2 cellular contexts compared by ENCODE assay signal in genomic region chr12:6819069-6820030, GRCh38.
TF ChIP-seq lines count a peak whose summit lies in the region.

No MANE protein-coding gene starts in this region.

TF ChIP-seq in GM12878, 131 proteins besides CTCF, POLR2A, EP300 and RAD21:
- TF ChIP-seq IRF3 (IDR thresholded peaks at IDR 0.05) (no peak), FOXM1 (IDR thresholded peaks at IDR 0.05; ENCODE audit: low read depth, low read length) (no peak), GATAD2B (conservative IDR thresholded peaks at IDR 0.05; ENCODE audit: low read depth) (no peak), FOS (IDR thresholded peaks at IDR 0.05; ENCODE audit: borderline replicate concordance, extremely low read depth, insufficient read length) (no peak), ZNF217 (IDR thresholded peaks at IDR 0.05) (no peak), ZNF687 (IDR thresholded peaks at IDR 0.05) (no peak), SPI1 (IDR thresholded peaks at IDR 0.05; ENCODE audit: borderline replicate concordance, insufficient read depth, low read depth, low read length) (no peak), TBL1XR1 (IDR thresholded peaks at IDR 0.05; ENCODE audit: low read depth, low read length) (no peak), KDM1A (IDR thresholded peaks at IDR 0.05; ENCODE audit: borderline replicate concordance) (no peak), ATF3 (IDR thresholded peaks at IDR 0.05; ENCODE audit: borderline replicate concordance, extremely low read depth, low read depth, low read length) (no peak), JUNB (IDR thresholded peaks at IDR 0.05) (no peak), TARDBP (IDR thresholded peaks at IDR 0.05; ENCODE audit: borderline replicate concordance) (no peak)
TF ChIP-seq in GM12878: peak in this region for 0.

TF ChIP-seq in liver, 16 proteins besides CTCF, POLR2A, EP300 and RAD21:
- TF ChIP-seq EGR1 (IDR thresholded peaks at IDR 0.05; ENCODE audit: low read depth in 2 of 2) (no peak), NR2F2 (IDR thresholded peaks at IDR 0.05) (no peak), ATF3 (IDR thresholded peaks at IDR 0.05) (no peak), HNF4A (conservative IDR thresholded peaks at IDR 0.05) (no peak), YY1 (IDR thresholded peaks at IDR 0.05) (no peak), RXRA (IDR thresholded peaks at IDR 0.05) (no peak), FOXA2 (IDR thresholded peaks at IDR 0.05) (no peak), JUND (IDR thresholded peaks at IDR 0.05) (no peak), ZBTB33 (IDR thresholded peaks at IDR 0.05) (no peak), GABPA (IDR thresholded peaks at IDR 0.05 in 1 of 2, conservative IDR thresholded peaks at IDR 0.05 in 1 of 2) (no peak), SP1 (IDR thresholded peaks at IDR 0.05) (no peak), HNF4G (IDR thresholded peaks at IDR 0.05) (no peak)
